Comparison of ENCODE assay signal across 8 cellular contexts in genomic region chr7:42227931-42228591, GRCh38. TPM values are rescaled to one million over a fixed set of nuclear protein-coding genes. Genes with fewer than 3 reads are reported as not detected.
A peak's percentile ranks its signal among the peaks of the same experiment; 100 is the strongest.
DNase-seq lines count a peak whose midpoint lies in the region; ATAC-seq and FAIRE-seq lines count a peak whose summit lies in the region.

No MANE protein-coding gene starts in this region.

- H3K27ac Mint-ChIP-seq in naive thymus-derived CD4-positive, alpha-beta T cell: peak overlapping the region in 1 of 9 donors; percentile 41
- H3K27ac Mint-ChIP-seq in CD8-positive, alpha-beta memory T cell: peak overlapping the region in 1 of 8 donors; percentile 74

- H3K4me1 Mint-ChIP-seq in naive thymus-derived CD4-positive, alpha-beta T cell: peaks cover 0 to 7% (median 4%) of the 10 kb centered on the region in 7 donors
- peaks cover 2 to 8% (median 5%) of the 10 kb centered on the region in 3 donors for H3K4me1 Mint-ChIP-seq in CD8-positive, alpha-beta memory T cell

- FAIRE-seq in frontal cortex (lab: Jason Lieb, UNC): no peak

- no peak overlapping the region; a peak in 1 of 22 replicates for H3K9ac ChIP-seq in BLaER1 treated with 17β-estradiol and CSF1 and Interleukin-3, amounts not matched to agents 10 nM and 100 nM
- no peak overlapping the region for H3K9ac ChIP-seq in endocrine pancreas (ENCODE audit: control insufficient read depth, insufficient read depth, low read length)

- peak overlapping the region in 8 of 10 donors; percentile 19 to 61 (median 34) for H3K4me3 Mint-ChIP-seq in naive thymus-derived CD4-positive, alpha-beta T cell
- H3K4me3 Mint-ChIP-seq in CD8-positive, alpha-beta memory T cell: peak overlapping the region in 2 of 7 donors; percentile 65 to 66

- H4K20me1 ChIP-seq in BLaER1 treated with 17β-estradiol and CSF1 and Interleukin-3, amounts not matched to agents 10 nM and 100 nM: peaks cover 0 to 27% (median 15%) of the 10 kb centered on the region in 11 experiments; a peak in 15 of 22 replicates

- no peak for DNase-seq in naive thymus-derived CD4-positive, alpha-beta T cell
- DNase-seq in COLO829 (ENCODE audit: low spot score) (no peak), frontal cortex (ENCODE audit: low spot score in 2 of 2) (no peak)
- DNase-seq in effector CD8-positive, alpha-beta T cell (lab: John Stamatoyannopoulos, UW): no peak
- no peak for DNase-seq in CD8-positive, alpha-beta memory T cell

- peak; percentile 33 for ATAC-seq in HG02884 (IDR thresholded peaks at IDR 0.05; ENCODE audit: unreplicated experiment)
- ATAC-seq in naive thymus-derived CD4-positive, alpha-beta T cell: peak; percentile 41

- POLR2A ChIA-PET in naive thymus-derived CD4-positive, alpha-beta T cell (lab: Charles Lee): no interaction called here
- POLR2A ChIA-PET in CD8-positive, alpha-beta memory T cell (lab: Charles Lee): no interaction called here

- no peaks in the 10 kb centered on the region for H3K36me3 Mint-ChIP-seq in naive thymus-derived CD4-positive, alpha-beta T cell
- no peaks in the 10 kb centered on the region for H3K36me3 Mint-ChIP-seq in CD8-positive, alpha-beta memory T cell

- CTCF ChIA-PET in naive thymus-derived CD4-positive, alpha-beta T cell (lab: Charles Lee): no interaction called here
- CTCF ChIA-PET in CD8-positive, alpha-beta memory T cell (lab: Charles Lee): no interaction called here

- peaks cover 0 to 5% (median 0%) of the 10 kb centered on the region in 11 experiments; a peak in 6 of 22 replicates for H3K36me3 ChIP-seq in BLaER1 treated with 17β-estradiol and CSF1 and Interleukin-3, amounts not matched to agents 10 nM and 100 nM
- H3K36me3 ChIP-seq in endocrine pancreas (ENCODE audit: control insufficient read depth, insufficient read depth, low read length): no peaks in the 10 kb centered on the region
- H3K36me3 ChIP-seq in naive thymus-derived CD4-positive, alpha-beta T cell (ENCODE audit: control insufficient read depth in 2 of 3, insufficient read depth in 3 of 3, low read length in 3 of 3): no peaks in the 10 kb centered on the region
- no peaks in the 10 kb centered on the region for H3K36me3 ChIP-seq in CD8-positive, alpha-beta memory T cell (ENCODE audit: insufficient read depth, low read length)

- H3K4me1 ChIP-seq in BLaER1 treated with 17β-estradiol and CSF1 and Interleukin-3, amounts not matched to agents 10 nM and 100 nM: peaks cover 17 to 46% (median 34%) of the 10 kb centered on the region in 10 experiments; a peak in 18 of 20 replicates
- no peaks in the 10 kb centered on the region for H3K4me1 ChIP-seq in endocrine pancreas (ENCODE audit: control insufficient read depth, insufficient read depth, low read length)
- H3K4me1 ChIP-seq in naive thymus-derived CD4-positive, alpha-beta T cell (ENCODE audit: control insufficient read depth in 2 of 2, insufficient read depth in 2 of 2, low read length in 2 of 2): no peaks in the 10 kb centered on the region
- H3K4me1 ChIP-seq in CD8-positive, alpha-beta memory T cell (ENCODE audit: insufficient read depth, low read length): no peaks in the 10 kb centered on the region

- peak overlapping the region; percentile 58 to 90 (median 75) for H3K4me2 ChIP-seq in BLaER1 treated with 17β-estradiol and CSF1 and Interleukin-3, amounts not matched to agents 10 nM and 100 nM

- peaks cover 50 to 75% (median 64%) of the 10 kb centered on the region in 5 donors for H3K27me3 Mint-ChIP-seq in naive thymus-derived CD4-positive, alpha-beta T cell
- peaks cover 16 to 60% of the 10 kb centered on the region in 2 donors for H3K27me3 Mint-ChIP-seq in CD8-positive, alpha-beta memory T cell

- peaks cover 31 to 50% (median 41%) of the 10 kb centered on the region in 11 experiments for H3K27me3 ChIP-seq in BLaER1 treated with 17β-estradiol and CSF1 and Interleukin-3, amounts not matched to agents 10 nM and 100 nM
- no peaks in the 10 kb centered on the region for H3K27me3 ChIP-seq in endocrine pancreas (ENCODE audit: control insufficient read depth, insufficient read depth, low read length)
- H3K27me3 ChIP-seq in naive thymus-derived CD4-positive, alpha-beta T cell (ENCODE audit: control insufficient read depth in 2 of 2, insufficient read depth in 2 of 2, low read length in 2 of 2): peaks cover 0 to 3% of the 10 kb centered on the region in 2 donors
- no peaks in the 10 kb centered on the region for H3K27me3 ChIP-seq in CD8-positive, alpha-beta memory T cell (ENCODE audit: insufficient read depth, low read length, poor library complexity, severe bottlenecking)

- no peak overlapping the region for H3K27ac ChIP-seq in BLaER1 treated with 17β-estradiol and CSF1 and Interleukin-3, amounts not matched to agents 10 nM and 100 nM
- no peak overlapping the region for H3K27ac ChIP-seq in naive thymus-derived CD4-positive, alpha-beta T cell (ENCODE audit: low read depth, low read length)
- H3K27ac ChIP-seq in CD8-positive, alpha-beta memory T cell (ENCODE audit: low read depth, low read length): no peak overlapping the region

- H3K4me3 ChIP-seq in BLaER1 treated with 17β-estradiol and CSF1 and Interleukin-3, amounts not matched to agents 10 nM and 100 nM: peak overlapping the region in 8 of 10 experiments; percentile 23 to 58 (median 40); a peak in 14 of 20 replicates
- H3K4me3 ChIP-seq in endocrine pancreas (ENCODE audit: control insufficient read depth, insufficient read depth, low read length): peak overlapping the region; percentile 25
- no peak overlapping the region for H3K4me3 ChIP-seq in naive thymus-derived CD4-positive, alpha-beta T cell (ENCODE audit: low read length)
- no peak overlapping the region for H3K4me3 ChIP-seq in CD8-positive, alpha-beta memory T cell (ENCODE audit: low read length)

- intact Hi-C loops in naive thymus-derived CD4-positive, alpha-beta T cell (cut with micrococcal nuclease): no loop called here

- peaks cover 0 to 2% (median 0%) of the 10 kb centered on the region in 11 donors for H3K9me3 Mint-ChIP-seq in naive thymus-derived CD4-positive, alpha-beta T cell
- H3K9me3 Mint-ChIP-seq in CD8-positive, alpha-beta memory T cell: peaks cover 0 to 6% (median 2%) of the 10 kb centered on the region in 5 donors

- H3K9me3 ChIP-seq in BLaER1 treated with 17β-estradiol and CSF1 and Interleukin-3, amounts not matched to agents 10 nM and 100 nM (replicated peaks in 1 of 11): no peaks in the 10 kb centered on the region
- no peaks in the 10 kb centered on the region for H3K9me3 ChIP-seq in endocrine pancreas (ENCODE audit: control insufficient read depth, low read length)
- no peaks in the 10 kb centered on the region for H3K9me3 ChIP-seq in naive thymus-derived CD4-positive, alpha-beta T cell (ENCODE audit: control insufficient read depth in 2 of 3, low read length in 3 of 3)
- H3K9me3 ChIP-seq in CD8-positive, alpha-beta memory T cell (ENCODE audit: low read length): no peaks in the 10 kb centered on the region

RNA-seq across cellular contexts. Expression of gene GLI3, which starts 8.9 kb away (rescaled TPM):
- under 1 TPM in 2 of 5 experiments, not detected in 3; 0.32 to 0.95 TPM for total RNA-seq in naive thymus-derived CD4-positive, alpha-beta T cell
- under 1 TPM in 1 of 2 donors, not detected in 1; 0.54 TPM for polyA plus RNA-seq in naive thymus-derived CD4-positive, alpha-beta T cell
- total RNA-seq in frontal cortex: 2.4 TPM
- under 1 TPM; 0.44 to 0.46 TPM for total RNA-seq in CD8-positive, alpha-beta memory T cell
- 0.16 TPM for polyA plus RNA-seq in CD8-positive, alpha-beta memory T cell

Comparison
In these comparisons a context has a peak if more than half of its experiments do, and no peak if none do; other contexts are left out.
1. H3K4me3 ChIP-seq: peak in BLaER1 treated with 17β-estradiol and CSF1 and Interleukin-3, amounts not matched to agents 10 nM and 100 nM (8 of 10) and endocrine pancreas (single experiment); none in naive thymus-derived CD4-positive, alpha-beta T cell (single experiment) and CD8-positive, alpha-beta memory T cell (single experiment).